ENCODE assay signal across 19 cellular contexts in the genomic region with DNA sequence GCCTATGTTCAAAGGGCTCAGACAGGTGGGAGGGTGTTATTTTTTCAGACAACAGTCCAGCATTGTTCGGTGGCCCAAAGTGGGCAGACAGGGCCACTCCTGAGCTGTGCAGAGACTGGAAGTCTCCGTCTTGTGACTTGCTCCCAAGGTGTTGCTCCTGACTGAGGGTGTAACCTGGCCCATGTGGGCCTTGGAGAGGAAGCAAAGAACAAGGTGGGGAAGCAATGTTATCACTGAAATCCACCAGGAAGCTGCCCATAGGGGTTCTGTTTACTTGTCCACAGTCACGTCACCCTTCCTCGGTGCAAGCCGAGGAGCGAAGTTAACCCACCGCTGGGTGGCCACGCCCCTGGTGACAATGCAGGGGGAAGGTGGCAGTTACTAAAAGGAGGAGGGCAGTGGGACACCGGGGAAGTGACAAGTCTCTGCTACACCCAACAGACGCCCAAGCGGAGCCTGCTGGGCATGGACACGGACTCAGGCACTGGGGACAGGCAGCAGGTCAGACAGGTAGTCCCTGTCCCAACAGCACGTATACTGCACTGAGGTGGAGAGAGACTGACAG.
A peak's percentile ranks its signal among the peaks of the same experiment; 100 is the strongest.
DNase-seq lines count a peak whose midpoint lies in the region; ATAC-seq and TF ChIP-seq lines count a peak whose summit lies in the region.
"Had no signal": no experiment of that assay in that cellular context is flagged by ENCODE, and none has a peak within 500 bp of the region (broad histone marks: within the 10 kb centered on the region; RNA-seq: fewer than 3 reads in every experiment).

No MANE protein-coding gene starts in this region.

- no peaks in the 10 kb centered on the region for H3K36me3 Mint-ChIP-seq in type B pancreatic cell
- H3K36me3 Mint-ChIP-seq: CD4-positive, alpha-beta memory T cell had no signal

- DNase-seq in ecto neural progenitor cell (ENCODE audit: low spot score): peak; percentile 34
- peak; percentile 82 for DNase-seq in mesenteric fat pad (ENCODE audit: low spot score)
- DNase-seq in type B pancreatic cell (ENCODE audit: extremely low spot score, unreplicated experiment): peak; percentile 62
- DNase-seq in Right ventricle myocardium inferior (ENCODE audit: missing footprints): no peak
- DNase-seq: 8988T; ACHN; AML-193; C1 segment of cervical spinal cord; Calu3; CD4-positive, alpha-beta memory T cell; COR-L47; DMS53; DND-41; H9 had no signal

- H3K4me3 Mint-ChIP-seq in type B pancreatic cell: no peak overlapping the region
- H3K4me3 Mint-ChIP-seq: CD4-positive, alpha-beta memory T cell; GM23338; H9 had no signal

- H3K9me3 Mint-ChIP-seq in type B pancreatic cell: peaks cover 5% of the 10 kb centered on the region
- H3K9me3 Mint-ChIP-seq: GM23338, H9 had no signal

- H3K4me1 Mint-ChIP-seq in type B pancreatic cell (ENCODE audit: unreplicated experiment): no peaks in the 10 kb centered on the region
- H3K4me1 Mint-ChIP-seq: CD4-positive, alpha-beta memory T cell had no signal

- peaks cover 25% of the 10 kb centered on the region for H3K27me3 Mint-ChIP-seq in type B pancreatic cell

- ATAC-seq in GM19023 (IDR thresholded peaks at IDR 0.05; ENCODE audit: unreplicated experiment): no peak
- no peak for ATAC-seq in GM21423 (IDR thresholded peaks at IDR 0.05; ENCODE audit: unreplicated experiment)
- ATAC-seq in Right ventricle myocardium inferior: no peak
- ATAC-seq: A549, GM23338, HCT116 had no signal

- TF ChIP-seq CTCF in type B pancreatic cell (conservative IDR thresholded peaks at IDR 0.05): no peak

- intact Hi-C loops in Right ventricle myocardium inferior (cut with DNase I): no loop called here

- H3K27ac Mint-ChIP-seq in type B pancreatic cell: no peak overlapping the region
- H3K27ac Mint-ChIP-seq: CD4-positive, alpha-beta memory T cell; GM23338 had no signal
